In the genomic region with DNA sequence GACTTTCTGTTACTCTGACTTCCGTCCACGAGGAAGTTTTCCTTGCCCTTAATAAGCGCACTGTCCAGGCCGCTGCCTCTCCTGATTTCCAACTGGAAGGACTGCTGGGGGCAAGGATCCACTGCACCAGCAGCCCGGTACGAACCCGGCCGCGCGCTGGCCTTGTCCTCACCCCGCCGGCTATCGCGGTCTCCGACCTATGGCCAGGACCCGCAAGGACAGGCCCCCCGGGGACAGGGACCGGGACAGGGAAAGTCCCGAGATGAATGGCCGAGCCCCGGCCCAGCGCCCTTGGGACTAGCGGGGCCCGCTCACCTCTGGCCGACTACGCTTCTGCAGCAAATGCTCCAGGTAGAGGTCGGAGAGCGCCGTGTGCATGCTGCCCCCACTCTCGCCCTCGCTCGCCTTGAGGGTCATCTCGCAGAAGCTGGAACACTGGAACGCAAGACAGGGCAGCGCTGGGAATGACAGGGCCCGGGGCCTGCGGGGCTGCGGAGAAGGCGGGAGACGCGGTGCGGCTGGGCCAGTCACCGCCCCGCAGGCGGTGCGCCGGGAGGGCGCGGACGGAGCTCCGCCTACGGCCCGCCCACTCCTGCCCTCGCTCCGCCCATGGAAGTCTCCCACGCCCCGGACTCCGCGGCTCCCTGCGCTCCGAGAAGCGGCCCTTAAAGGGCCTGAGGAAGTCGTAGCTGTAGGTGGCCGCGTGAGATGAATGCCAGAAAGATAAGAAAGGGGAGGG, we compare ENCODE assay signal across 8 cellular contexts. TPM values are rescaled to one million over a fixed set of nuclear protein-coding genes. Genes with fewer than 3 reads are reported as not detected.
DNase-seq lines count a peak whose midpoint lies in the region; ATAC-seq, FAIRE-seq and TF ChIP-seq lines count a peak whose summit lies in the region.

A gene (minus strand): TSS at position 529 of the 739 bp plus-strand sequence. CDS start 112 bp downstream, at position 417.

- no peak for TF ChIP-seq CTCF in fibroblast of the aortic adventitia (IDR thresholded peaks at IDR 0.05; ENCODE audit: insufficient read depth, low read length)
- no peak for TF ChIP-seq CTCF in nephron (IDR thresholded peaks at IDR 0.05; ENCODE audit: unreplicated experiment in 3 of 3)

- H3K27ac Mint-ChIP-seq in nephron, result peak within 1 kb of the TSS in 2 of 3 experiments; percentile 32 to 45

- H3K9me3 Mint-ChIP-seq in nephron, result peaks cover 25% of the 10 kb centered on the region

- peak; percentile 15 for DNase-seq in COR-L47 (lab: John Stamatoyannopoulos, UW)
- peak; percentile 75 for DNase-seq in HK-2 (ENCODE audit: unreplicated experiment)
- DNase-seq in RCC 7860 (ENCODE audit: low spot score), result peak; percentile 61
- peak; percentile 59 for DNase-seq in activated T-helper 9 cell treated with anti-CD3 and anti-CD28 coated beads, Interleukin-2, amount 50 U/mL, for 16 hours (ENCODE audit: low read depth)
- peak; percentile 68 for DNase-seq in fibroblast of the aortic adventitia (ENCODE audit: low read depth)
- peak; percentile 77 for DNase-seq in stimulated activated naive CD8-positive, alpha-beta T cell treated with anti-CD3 and anti-CD28 coated beads, Interleukin-15, Interleukin-2, amounts not matched to agents 100 U/mL and 50 U/mL, for 24 hours

- no peak for FAIRE-seq in RCC 7860 (lab: Jason Lieb, UNC)

- no peaks in the 10 kb centered on the region for H3K27me3 Mint-ChIP-seq in nephron (ENCODE audit: low read depth)

- ATAC-seq in GM19455 (IDR thresholded peaks at IDR 0.05; ENCODE audit: unreplicated experiment), result peak; percentile 91
- ATAC-seq in stimulated activated naive CD8-positive, alpha-beta T cell treated with anti-CD3 and anti-CD28 coated beads, Interleukin-15, Interleukin-2, amounts not matched to agents 100 U/mL and 50 U/mL, for 24 hours, result peak; percentile 84

- peak within 1 kb of the TSS; percentile 87 to 90 (median 90) for H3K4me3 Mint-ChIP-seq in nephron

- H3K36me3 Mint-ChIP-seq in nephron (ENCODE audit: low read depth), result no peaks in the 10 kb centered on the region

- peaks cover 14% of the 10 kb centered on the region for H3K4me1 Mint-ChIP-seq in nephron

- peak within 1 kb of the TSS; percentile 76 for H3K4me3 ChIP-seq in fibroblast of the aortic adventitia (ENCODE audit: low read depth, low read length)

RNA-seq across cellular contexts. Expression of the gene that starts here (rescaled TPM):
- total RNA-seq in fibroblast of the aortic adventitia (ENCODE audit: low replicate concordance), result 10.0 and 23.3 TPM in 2 replicates

Comparison
In these comparisons a context has a peak if more than half of its experiments do, and no peak if none do; other contexts are left out.
1. Peak in every context shown above with its lines: DNase-seq, ATAC-seq and H3K4me3 ChIP-seq.
2. DNase-seq: peak in every context shown above with its lines; median percentile 77 in stimulated activated naive CD8-positive, alpha-beta T cell treated with anti-CD3 and anti-CD28 coated beads, Interleukin-15, Interleukin-2, amounts not matched to agents 100 U/mL and 50 U/mL, for 24 hours; 75 in HK-2; 68 in fibroblast of the aortic adventitia; 61 in RCC 7860; 59 in activated T-helper 9 cell treated with anti-CD3 and anti-CD28 coated beads, Interleukin-2, amount 50 U/mL, for 16 hours; 15 in COR-L47.